In genomic region chr13:100361504-100361903, GRCh38 we compare ENCODE assay signal across 24 cellular contexts.
DNase-seq lines count a peak whose midpoint lies in the region; ATAC-seq and TF ChIP-seq lines count a peak whose summit lies in the region.
"Had no signal": no experiment of that assay in that cellular context is flagged by ENCODE, and none has a peak within 500 bp of the region (broad histone marks: within the 10 kb centered on the region; RNA-seq: fewer than 3 reads in every experiment).

No MANE protein-coding gene starts in this region.

- H3K79me2 ChIP-seq in PC-3 (ENCODE audit: low read length), result no peaks in the 10 kb centered on the region
- H3K79me2 ChIP-seq: hepatocyte had no signal

- intact Hi-C loops in PC-3 (cut with micrococcal nuclease) (loop anchor here (10.0 kb wide), 1 partner anchor 93 kb away; no protein-coding TSS in a partner anchor), spleen (cut with DNase I; ENCODE audit: low total_unique reads) (no loop called here)

- H3K9me2 ChIP-seq in PC-3 (replicated peaks; ENCODE audit: low read length), result no peaks in the 10 kb centered on the region

- H3K36me3 ChIP-seq in PC-3 (ENCODE audit: low read depth, low read length) (no peaks in the 10 kb centered on the region), spleen (no peaks in the 10 kb centered on the region)
- H3K36me3 ChIP-seq: ascending aorta had no signal

- no peak overlapping the region for H2AFZ ChIP-seq in PC-3 (ENCODE audit: low read length)
- H2AFZ ChIP-seq: hepatocyte had no signal

- ATAC-seq in PC-3, result no peak
- ATAC-seq: activated T-cell treated with anti-CD3 and anti-CD28 coated beads, Interleukin-2, amount 50 U/mL, for 4 hours; stimulated activated naive CD8-positive, alpha-beta T cell treated with anti-CD3 and anti-CD28 coated beads, Interleukin-15, amount 100 ng/mL, for 72 hours had no signal

- no peak for TF ChIP-seq CTCF in PC-3 (conservative IDR thresholded peaks at IDR 0.05; ENCODE audit: low read depth, low read length)
- no peak for TF ChIP-seq CTCF in spleen (IDR thresholded peaks at IDR 0.05 in 8 of 11, conservative IDR thresholded peaks at IDR 0.05 in 3 of 11)

- POLR2A ChIA-PET in PC-3 (lab: Charles Lee; ENCODE audit: unreplicated experiment), result interaction anchor here (0.5 kb wide), 1 partner anchor 44 kb away, joined by 9 read pairs; no protein-coding TSS in a partner anchor

- H3K4me3 ChIP-seq in PC-3 (ENCODE audit: low read length) (no peak overlapping the region), spleen (no peak overlapping the region)
- H3K4me3 ChIP-seq: ascending aorta, hepatocyte had no signal

- peak; percentile 65 for DNase-seq in EL
- peak; percentile 24 for DNase-seq in PC-3
- peak; percentile 12 for DNase-seq in dermis blood vessel endothelial cell
- DNase-seq in myocyte (ENCODE audit: low read depth), result peak; percentile 91
- no peak for DNase-seq in stimulated activated CD4-positive, alpha-beta T cell treated with anti-CD3 and anti-CD28 coated beads, Interleukin-4, amount 100 ng/mL, for 24 hours
- DNase-seq in HPDE6-E6E7 (ENCODE audit: extremely low spot score), result no peak
- no peak for DNase-seq in spleen
- DNase-seq in NOMO-1 treated with dmso at 0.1 percent for 144 hours (lab: John Stamatoyannopoulos, UW; ENCODE audit: unreplicated experiment), result no peak
- DNase-seq: activated CD4-positive, alpha-beta T cell treated with anti-CD3 and anti-CD28 coated beads for 1 hour; activated CD8-positive, alpha-beta memory T cell treated with anti-CD3 and anti-CD28 coated beads for 24 hours; activated naive CD4-positive, alpha-beta T cell treated with anti-CD3 and anti-CD28 coated beads, Interleukin-2, amount 10 ng/mL, durations not matched to agents 7 days and 5 days; activated T-cell treated with anti-CD3 and anti-CD28 coated beads, Interleukin-2, amount 50 U/mL, for 4 hours; DMS79 treated with DMSO at 0.1 percent for 48 hours; NCI-H1092; NCI-H2081; NCI-H446 treated with DMSO at 0.1 percent for 48 hours; NK-92 treated with Interleukin-12 subunit alpha and Interleukin-12 subunit beta, amount 100 ng/mL, for 24 hours; stimulated activated CD4-positive, alpha-beta T cell treated with anti-CD3 and anti-CD28 coated beads, Interleukin-4, amount 100 ng/mL, for 4 hours; stimulated activated naive CD8-positive, alpha-beta T cell treated with anti-CD3 and anti-CD28 coated beads, Interleukin-15, amount 100 ng/mL, for 72 hours; trophoblast cell had no signal

- H3K9ac ChIP-seq in PC-3 (ENCODE audit: low read length), result no peak overlapping the region
- H3K9ac ChIP-seq: KMS-11 had no signal

- BruUV-seq in PC-3 (replicated peaks; lab: Mats Ljungman, UMichigan), result no TSS peak

- peaks cover 20% of the 10 kb centered on the region for H3K4me1 ChIP-seq in PC-3 (ENCODE audit: insufficient read depth, low read length)
- no peaks in the 10 kb centered on the region for H3K4me1 ChIP-seq in spleen
- H3K4me1 ChIP-seq: ascending aorta had no signal

- no peak for TF ChIP-seq POLR2A in spleen (IDR thresholded peaks at IDR 0.05)

- H3K27me3 ChIP-seq in PC-3 (ENCODE audit: low read length) (no peaks in the 10 kb centered on the region), spleen (replicated peaks in 1 of 7) (no peaks in the 10 kb centered on the region)
- H3K27me3 ChIP-seq: ascending aorta, hepatocyte had no signal

- 0 out of 2 replicates have a peak, but pooled peaks cover 3% of the 10 kb centered on the region for H4K20me1 ChIP-seq in PC-3 (ENCODE audit: low read length)

- peaks cover 5% of the 10 kb centered on the region for H3F3A ChIP-seq in PC-3 (ENCODE audit: low read length, unreplicated experiment)

- WGBS in spleen, 5 donors, result 83 to 95% (median 84%) methylated on average over 2 of the region's 2 CpGs

- no peak overlapping the region for H3K27ac ChIP-seq in PC-3 (ENCODE audit: low read length)
- no peak overlapping the region for H3K27ac ChIP-seq in spleen
- H3K27ac ChIP-seq: ascending aorta, hepatocyte, KMS-11, RWPE1 had no signal

- H3K9me3 ChIP-seq in PC-3 (ENCODE audit: low read length), result no peaks in the 10 kb centered on the region
- no peaks in the 10 kb centered on the region for H3K9me3 ChIP-seq in spleen
- H3K9me3 ChIP-seq: ascending aorta had no signal

- CTCF ChIA-PET in PC-3 (lab: Charles Lee), result no interaction called here

- H3K4me2 ChIP-seq in PC-3 (ENCODE audit: low read length), result no peak overlapping the region
- H3K4me2 ChIP-seq: hepatocyte, KMS-11 had no signal

Comparison
In these comparisons a context has a peak if more than half of its experiments do, and no peak if none do; other contexts are left out.
1. DNase-seq: peak in EL (single experiment), PC-3 (single experiment), dermis blood vessel endothelial cell (single experiment) and myocyte (single experiment); none in stimulated activated CD4-positive, alpha-beta T cell treated with anti-CD3 and anti-CD28 coated beads, Interleukin-4, amount 100 ng/mL, for 24 hours (single experiment), HPDE6-E6E7 (single experiment), spleen (single experiment) and NOMO-1 treated with dmso at 0.1 percent for 144 hours (single experiment).